In the genomic region with DNA sequence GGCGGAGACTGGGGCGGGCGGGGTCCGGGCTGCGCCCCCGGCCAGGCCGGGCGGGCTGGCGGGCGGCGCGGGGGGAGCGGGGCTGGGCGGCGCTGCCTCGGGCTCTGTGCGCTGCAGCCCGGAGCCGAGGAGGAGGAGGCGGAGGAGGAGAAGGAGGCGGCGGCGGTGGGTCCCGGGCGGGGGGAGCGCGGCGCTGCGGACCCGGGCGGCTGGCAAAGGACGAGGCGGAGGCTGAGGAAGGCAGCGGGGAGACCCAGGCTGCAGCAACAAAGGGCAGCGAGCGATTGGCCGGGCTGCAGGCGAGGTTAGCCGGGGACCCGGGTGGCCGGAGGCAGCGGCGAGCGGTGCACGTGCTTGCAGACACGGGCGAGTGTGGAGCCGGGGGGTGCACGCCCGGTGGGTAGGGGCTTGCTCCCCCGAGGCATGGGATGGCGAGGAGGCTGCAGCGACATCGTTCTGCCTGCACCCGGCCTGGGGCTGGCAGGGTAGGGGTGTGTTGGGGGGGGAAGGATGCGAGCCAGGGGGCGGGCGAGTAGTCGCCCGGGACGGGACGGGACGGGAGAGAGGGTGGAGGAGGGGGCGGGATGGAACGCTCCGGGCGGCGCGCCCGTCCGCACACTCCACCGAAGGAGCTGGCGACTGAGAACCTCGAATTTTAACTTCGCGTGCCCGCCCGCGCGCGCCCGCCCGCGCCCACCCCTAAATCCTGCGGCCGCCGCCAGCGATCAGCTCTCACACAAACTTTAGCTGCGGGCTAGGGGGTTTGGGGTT, we compare ENCODE assay signal across 1 cellular context.
TF ChIP-seq lines count a peak whose summit lies in the region.

No MANE protein-coding gene starts in this region.

TF ChIP-seq in SK-N-SH, 30 proteins besides CTCF, POLR2A, EP300 and RAD21 (continued from another document):
- TF ChIP-seq, protein P1, sequence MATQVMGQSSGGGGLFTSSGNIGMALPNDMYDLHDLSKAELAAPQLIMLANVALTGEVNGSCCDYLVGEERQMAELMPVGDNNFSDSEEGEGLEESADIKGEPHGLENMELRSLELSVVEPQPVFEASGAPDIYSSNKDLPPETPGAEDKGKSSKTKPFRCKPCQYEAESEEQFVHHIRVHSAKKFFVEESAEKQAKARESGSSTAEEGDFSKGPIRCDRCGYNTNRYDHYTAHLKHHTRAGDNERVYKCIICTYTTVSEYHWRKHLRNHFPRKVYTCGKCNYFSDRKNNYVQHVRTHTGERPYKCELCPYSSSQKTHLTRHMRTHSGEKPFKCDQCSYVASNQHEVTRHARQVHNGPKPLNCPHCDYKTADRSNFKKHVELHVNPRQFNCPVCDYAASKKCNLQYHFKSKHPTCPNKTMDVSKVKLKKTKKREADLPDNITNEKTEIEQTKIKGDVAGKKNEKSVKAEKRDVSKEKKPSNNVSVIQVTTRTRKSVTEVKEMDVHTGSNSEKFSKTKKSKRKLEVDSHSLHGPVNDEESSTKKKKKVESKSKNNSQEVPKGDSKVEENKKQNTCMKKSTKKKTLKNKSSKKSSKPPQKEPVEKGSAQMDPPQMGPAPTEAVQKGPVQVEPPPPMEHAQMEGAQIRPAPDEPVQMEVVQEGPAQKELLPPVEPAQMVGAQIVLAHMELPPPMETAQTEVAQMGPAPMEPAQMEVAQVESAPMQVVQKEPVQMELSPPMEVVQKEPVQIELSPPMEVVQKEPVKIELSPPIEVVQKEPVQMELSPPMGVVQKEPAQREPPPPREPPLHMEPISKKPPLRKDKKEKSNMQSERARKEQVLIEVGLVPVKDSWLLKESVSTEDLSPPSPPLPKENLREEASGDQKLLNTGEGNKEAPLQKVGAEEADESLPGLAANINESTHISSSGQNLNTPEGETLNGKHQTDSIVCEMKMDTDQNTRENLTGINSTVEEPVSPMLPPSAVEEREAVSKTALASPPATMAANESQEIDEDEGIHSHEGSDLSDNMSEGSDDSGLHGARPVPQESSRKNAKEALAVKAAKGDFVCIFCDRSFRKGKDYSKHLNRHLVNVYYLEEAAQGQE (IDR thresholded peaks at IDR 0.05; ENCODE audit: low read depth, low read length): no peak
- TF ChIP-seq YY1 (IDR thresholded peaks at IDR 0.05; ENCODE audit: low read depth) (no peak), NRF1 (IDR thresholded peaks at IDR 0.05; ENCODE audit: low read depth, low read length) (no peak), MXI1 (IDR thresholded peaks at IDR 0.05; ENCODE audit: low read depth, low read length) (peak; percentile 44), NFIC (IDR thresholded peaks at IDR 0.05; ENCODE audit: borderline replicate concordance) (no peak)
